Comparison of ENCODE assay signal across 10 cellular contexts in genomic region chr15:60751985-60752952, GRCh38.
DNase-seq lines count a peak whose midpoint lies in the region; ATAC-seq, FAIRE-seq and TF ChIP-seq lines count a peak whose summit lies in the region.
"Had no signal": no experiment of that assay in that cellular context is flagged by ENCODE, and none has a peak within 500 bp of the region (broad histone marks: within the 10 kb centered on the region; RNA-seq: fewer than 3 reads in every experiment).

No MANE protein-coding gene starts in this region.

- H3K36me3 ChIP-seq in small intestine (ENCODE audit: control insufficient read depth in 2 of 2, insufficient read depth in 2 of 2, low read length in 2 of 2) = no peaks in the 10 kb centered on the region

- peaks cover 0 to 6% of the 10 kb centered on the region in 2 donors for H3K9me3 Mint-ChIP-seq in effector memory CD8-positive, alpha-beta T cell

- H3K27ac Mint-ChIP-seq in effector memory CD8-positive, alpha-beta T cell = peak overlapping the region in 1 of 2 donors; percentile 5

- H3K27ac ChIP-seq in small intestine (ENCODE audit: low read depth in 1 of 2, low read length in 1 of 2) = peak overlapping the region in 1 of 2 donors; percentile 62

- no peaks in the 10 kb centered on the region for H3K9me3 ChIP-seq in small intestine (ENCODE audit: control insufficient read depth, low read depth)

- TF ChIP-seq CTCF in astrocyte of the cerebellum (IDR thresholded peaks at IDR 0.05; ENCODE audit: low read depth, low read length, missing control alignments) = no peak

- H3K36me3 Mint-ChIP-seq in effector memory CD8-positive, alpha-beta T cell (ENCODE audit: insufficient read depth) = no peaks in the 10 kb centered on the region

- H3K4me3 Mint-ChIP-seq in effector memory CD8-positive, alpha-beta T cell = no peak overlapping the region

- H3K27me3 ChIP-seq in small intestine (ENCODE audit: control insufficient read depth in 2 of 2, insufficient read depth in 2 of 2, low read length in 2 of 2) = no peaks in the 10 kb centered on the region

- H3K4me1 ChIP-seq in small intestine (ENCODE audit: control insufficient read depth in 2 of 2, insufficient read depth in 1 of 2, low read depth in 1 of 2, low read length in 1 of 2) = no peaks in the 10 kb centered on the region

- DNase-seq in LHCN-M2 (ENCODE audit: low read depth) (peak; percentile 80), astrocyte of the cerebellum (ENCODE audit: low read depth) (peak; percentile 46), inferior parietal cortex (ENCODE audit: extremely low spot score) (peak; percentile 21), small intestine (peak; percentile 13), RPMI8226 (no peak), NCI-H510A (lab: John Stamatoyannopoulos, UW) (no peak)
- DNase-seq in effector memory CD8-positive, alpha-beta T cell = no peak
- DNase-seq: activated naive CD4-positive, alpha-beta T cell had no signal

- no peak for ATAC-seq in effector memory CD8-positive, alpha-beta T cell (replicated peaks)
- ATAC-seq in GM21825 (IDR thresholded peaks at IDR 0.05; ENCODE audit: unreplicated experiment) = no peak
- ATAC-seq: Panc1 had no signal

- H3K27me3 Mint-ChIP-seq in effector memory CD8-positive, alpha-beta T cell = peaks cover 0 to 7% of the 10 kb centered on the region in 2 donors

- 44 to 60% (median 54%) methylated on average over 21 of the region's 21 CpGs for WGBS in small intestine, 3 donors

- no peak for FAIRE-seq in small intestine (lab: Jason Lieb, UNC)

- in situ Hi-C loops in astrocyte of the cerebellum (cut with HindIII; ENCODE audit: low sequenced_read_pairs) = no loop called here

- H3K4me3 ChIP-seq in astrocyte of the cerebellum (ENCODE audit: low read depth, low read length) = no peak overlapping the region
- no peak overlapping the region for H3K4me3 ChIP-seq in small intestine (ENCODE audit: low read depth in 1 of 2, low read length in 2 of 2)

- H3K4me1 Mint-ChIP-seq in effector memory CD8-positive, alpha-beta T cell (ENCODE audit: low read depth in 2 of 2) = no peaks in the 10 kb centered on the region

Comparison
In these comparisons a context has a peak if more than half of its experiments do, and no peak if none do; other contexts are left out.
1. DNase-seq: peak in LHCN-M2 (single experiment), astrocyte of the cerebellum (single experiment), inferior parietal cortex (single experiment) and small intestine (single experiment); none in RPMI8226 (single experiment), effector memory CD8-positive, alpha-beta T cell (0 of 3) and NCI-H510A (single experiment).